In the genomic region with DNA sequence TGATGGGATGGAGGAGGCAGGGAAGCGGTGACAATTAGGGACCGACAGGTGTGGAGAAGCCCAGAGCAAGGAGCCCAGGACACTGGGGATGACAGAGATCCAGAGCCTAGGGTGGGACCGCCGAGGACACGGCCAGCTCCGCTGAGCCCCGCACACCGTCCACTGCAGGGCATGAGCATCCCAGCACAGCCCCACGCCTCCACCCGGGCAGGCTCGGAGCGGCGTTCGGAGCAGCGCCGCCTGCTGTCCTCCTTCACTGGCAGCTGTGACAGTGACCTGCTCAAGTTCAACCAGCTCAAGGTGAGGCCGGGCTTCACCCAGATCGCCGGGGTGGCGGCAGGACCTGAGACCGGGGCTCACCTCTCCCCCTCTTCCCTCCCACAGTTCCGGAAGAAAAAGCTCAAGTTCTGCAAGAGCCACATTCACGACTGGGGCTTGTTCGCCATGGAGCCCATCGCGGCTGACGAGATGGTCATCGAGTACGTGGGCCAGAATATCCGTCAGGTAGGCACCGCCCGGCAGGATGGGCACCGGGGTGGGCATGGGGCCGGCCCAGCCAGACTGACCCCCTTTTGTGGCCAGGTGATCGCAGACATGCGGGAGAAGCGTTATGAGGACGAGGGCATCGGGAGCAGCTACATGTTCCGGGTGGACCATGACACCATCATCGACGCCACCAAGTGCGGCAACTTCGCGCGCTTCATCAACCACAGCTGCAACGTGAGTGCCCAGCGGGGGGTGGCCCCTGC, we compare ENCODE assay signal across 1 cellular context.
TF ChIP-seq lines count a peak whose summit lies in the region.

No MANE protein-coding gene starts in this region.

TF ChIP-seq in H1, 55 proteins besides CTCF, POLR2A, EP300 and RAD21:
- TF ChIP-seq BACH1 (IDR thresholded peaks at IDR 0.05; ENCODE audit: low read length) (no peak), RNF2 (IDR thresholded peaks at IDR 0.05; ENCODE audit: borderline replicate concordance, low read depth, low read length, missing control alignments, poor library complexity, severe bottlenecking) (no peak), TBP (IDR thresholded peaks at IDR 0.05; ENCODE audit: low read depth, low read length) (no peak), RFX5 (IDR thresholded peaks at IDR 0.05; ENCODE audit: borderline replicate concordance, low read depth, low read length) (no peak), ZNF274 (IDR thresholded peaks at IDR 0.05; ENCODE audit: borderline replicate concordance, extremely low read depth, low read length) (no peak), KDM1A (IDR thresholded peaks at IDR 0.05; ENCODE audit: borderline replicate concordance, low read length) (no peak), SRF (IDR thresholded peaks at IDR 0.05; ENCODE audit: low read depth, low read length) (no peak), CBX5 (IDR thresholded peaks at IDR 0.05; ENCODE audit: low read depth, low read length) (no peak), GABPA (IDR thresholded peaks at IDR 0.05; ENCODE audit: borderline replicate concordance, insufficient read depth, low read length) (no peak), TAF7 (optimal IDR thresholded peaks at IDR 0.05; ENCODE audit: borderline replicate concordance, low read depth, low read length) (no peak), FOSL1 (IDR thresholded peaks at IDR 0.05; ENCODE audit: insufficient read depth, low read depth, low read length) (no peak), CEBPB (IDR thresholded peaks at IDR 0.05; ENCODE audit: low read depth, low read length) (no peak), NRF1 (IDR thresholded peaks at IDR 0.05; ENCODE audit: low read depth, low read length) (no peak), GTF2F1 (IDR thresholded peaks at IDR 0.05; ENCODE audit: borderline replicate concordance, low read depth, low read length) (no peak), CBX8 (IDR thresholded peaks at IDR 0.05; ENCODE audit: borderline replicate concordance, low read depth, low read length) (no peak), PHF8 (conservative IDR thresholded peaks at IDR 0.05; ENCODE audit: low read depth, low read length) (no peak), SAP30 (IDR thresholded peaks at IDR 0.05; ENCODE audit: insufficient read depth, insufficient replicate concordance, low read length) (no peak), KDM5A (IDR thresholded peaks at IDR 0.05; ENCODE audit: low read length) (no peak)
